In genomic region chr3:17632401-17633100, GRCh38 we compare ENCODE assay signal across 10 cellular contexts.
DNase-seq lines count a peak whose midpoint lies in the region; ATAC-seq and TF ChIP-seq lines count a peak whose summit lies in the region.
"Had no signal": no experiment of that assay in that cellular context is flagged by ENCODE, and none has a peak within 500 bp of the region (broad histone marks: within the 10 kb centered on the region; RNA-seq: fewer than 3 reads in every experiment).

No MANE protein-coding gene starts in this region.

- H3K27me3 ChIP-seq in foreskin keratinocyte = no peaks in the 10 kb centered on the region

- DNase-seq in AG20443 (ENCODE audit: low spot score) (peak; percentile 56), HCEC 1CT (peak; percentile 64), SK-N-DZ (ENCODE audit: low spot score) (peak; percentile 8), foreskin keratinocyte (peak in 1 of 2 donors; percentile 56), HuH-7.5 (ENCODE audit: low spot score) (no peak), GM13977 (ENCODE audit: low spot score) (no peak), NCI-H524 (lab: John Stamatoyannopoulos, UW) (no peak)
- DNase-seq: activated naive CD4-positive, alpha-beta T cell had no signal

- in situ Hi-C loops in GM13977 (cut with MboI; ENCODE audit: low pct_unique_long_range_greater_than_20kb, low sequenced_read_pairs, unreplicated experiment) = no loop called here

- H3K27ac ChIP-seq in foreskin keratinocyte = no peak overlapping the region
- H3K27ac ChIP-seq: PC-9 had no signal

- ATAC-seq in foreskin keratinocyte (peak; percentile 96), GM18502 (IDR thresholded peaks at IDR 0.05; ENCODE audit: poor library complexity, unreplicated experiment) (no peak)

- peaks cover 7% of the 10 kb centered on the region for H3K4me1 ChIP-seq in foreskin keratinocyte

- TF ChIP-seq CTCF in foreskin keratinocyte (conservative IDR thresholded peaks at IDR 0.05) = no peak
- no peak for TF ChIP-seq CTCF in GM13977 (IDR thresholded peaks at IDR 0.05; ENCODE audit: extremely low read depth, insufficient read depth, missing control alignments)

Comparison
In these comparisons a context has a peak if more than half of its experiments do, and no peak if none do; other contexts are left out.
1. DNase-seq: peak in AG20443 (single experiment), HCEC 1CT (single experiment) and SK-N-DZ (single experiment); none in HuH-7.5 (single experiment), GM13977 (single experiment) and NCI-H524 (0 of 2).